In genomic region chr2:9112079-9112721, GRCh38 we compare ENCODE assay signal across 11 cellular contexts.
A peak's percentile ranks its signal among the peaks of the same experiment; 100 is the strongest.
DNase-seq lines count a peak whose midpoint lies in the region; ATAC-seq and TF ChIP-seq lines count a peak whose summit lies in the region.
"Had no signal": no experiment of that assay in that cellular context is flagged by ENCODE, and none has a peak within 500 bp of the region (broad histone marks: within the 10 kb centered on the region; RNA-seq: fewer than 3 reads in every experiment).

No MANE protein-coding gene starts in this region.

- WGBS in thyroid gland, 2 donors: 65 to 69% methylated on average over 23 of the region's 23 CpGs

- H3K9me3 ChIP-seq in thyroid gland: no peaks in the 10 kb centered on the region

- no peaks in the 10 kb centered on the region for H3K36me3 Mint-ChIP-seq in HFFc6 (ENCODE audit: low read depth)
- H3K36me3 Mint-ChIP-seq: activated naive CD8-positive, alpha-beta T cell treated with anti-CD3 and anti-CD28 coated beads, Interleukin-2, amount 10 ng/mL, durations not matched to agents 7 days and 5 days; stimulated activated effector memory CD8-positive, alpha-beta T cell treated with anti-CD3 and anti-CD28 coated beads, Interleukin-12 subunit alpha, Interleukin-12 subunit beta, amount 100 ng/mL, for 72 hours; T-cell had no signal

- peaks cover 0 to 11% of the 10 kb centered on the region in 2 donors for H3K4me1 ChIP-seq in thyroid gland

- no peaks in the 10 kb centered on the region for H3K36me3 ChIP-seq in thyroid gland

- TF ChIP-seq POLR2A in thyroid gland (IDR thresholded peaks at IDR 0.05): no peak

- no peaks in the 10 kb centered on the region for H3K9me3 Mint-ChIP-seq in HFFc6
- H3K9me3 Mint-ChIP-seq: activated naive CD8-positive, alpha-beta T cell treated with anti-CD3 and anti-CD28 coated beads, Interleukin-2, amount 10 ng/mL, durations not matched to agents 7 days and 5 days; stimulated activated effector memory CD8-positive, alpha-beta T cell treated with anti-CD3 and anti-CD28 coated beads, Interleukin-12 subunit alpha, Interleukin-12 subunit beta, amount 100 ng/mL, for 72 hours; T-cell had no signal

- no peak for TF ChIP-seq CTCF in HFFc6 (IDR thresholded peaks at IDR 0.05)
- no peak for TF ChIP-seq CTCF in astrocyte of the spinal cord (IDR thresholded peaks at IDR 0.05; ENCODE audit: low read depth, low read length)
- no peak for TF ChIP-seq CTCF in thyroid gland (IDR thresholded peaks at IDR 0.05)

- in situ Hi-C loops in astrocyte of the spinal cord (cut with HindIII; ENCODE audit: low sequenced_read_pairs): no loop called here

- no peak for ATAC-seq in HG03354 (IDR thresholded peaks at IDR 0.05; ENCODE audit: poor library complexity, severe bottlenecking, unreplicated experiment)
- no peak for ATAC-seq in GM18858 (IDR thresholded peaks at IDR 0.05; ENCODE audit: unreplicated experiment)
- ATAC-seq: stimulated activated effector memory CD8-positive, alpha-beta T cell treated with anti-CD3 and anti-CD28 coated beads, Interleukin-12 subunit alpha, Interleukin-12 subunit beta, amount 100 ng/mL, for 72 hours; T-cell had no signal

- intact Hi-C loops in thyroid gland (cut with DNase I): no loop called here

- H3K27ac ChIP-seq in thyroid gland: no peak overlapping the region

- no peak overlapping the region for H3K4me3 ChIP-seq in astrocyte of the spinal cord (ENCODE audit: low read depth, low read length)
- H3K4me3 ChIP-seq in thyroid gland (replicated peaks in 1 of 3): no peak overlapping the region

- H3K27me3 Mint-ChIP-seq in HFFc6 (ENCODE audit: insufficient read depth): peaks cover 1% of the 10 kb centered on the region; the same call in 1 of the 2 replicates

- H3K27ac Mint-ChIP-seq in HFFc6: peak overlapping the region; percentile 95
- H3K27ac Mint-ChIP-seq: activated naive CD8-positive, alpha-beta T cell treated with anti-CD3 and anti-CD28 coated beads, Interleukin-2, amount 10 ng/mL, durations not matched to agents 7 days and 5 days; stimulated activated effector memory CD8-positive, alpha-beta T cell treated with anti-CD3 and anti-CD28 coated beads, Interleukin-12 subunit alpha, Interleukin-12 subunit beta, amount 100 ng/mL, for 72 hours; T-cell had no signal

- peak; percentile 89 for DNase-seq in HFFc6
- DNase-seq in astrocyte of the spinal cord (ENCODE audit: low read depth, low spot score): peak; percentile 92
- DNase-seq in kidney glomerular epithelial cell (lab: John Stamatoyannopoulos, UW): peak; percentile 70
- peak; percentile 28 to 38 for DNase-seq in thyroid gland
- no peak for DNase-seq in T-helper 2 cell
- DNase-seq in NCI-H1417 treated with DMSO at 0.1 percent for 48 hours (lab: John Stamatoyannopoulos, UW): no peak
- DNase-seq: activated naive CD8-positive, alpha-beta T cell treated with anti-CD3 and anti-CD28 coated beads, Interleukin-2, amount 10 ng/mL, durations not matched to agents 7 days and 5 days; T-cell had no signal

- peaks cover 39% of the 10 kb centered on the region for H3K4me1 Mint-ChIP-seq in HFFc6 (ENCODE audit: low read depth)
- H3K4me1 Mint-ChIP-seq: activated naive CD8-positive, alpha-beta T cell treated with anti-CD3 and anti-CD28 coated beads, Interleukin-2, amount 10 ng/mL, durations not matched to agents 7 days and 5 days; stimulated activated effector memory CD8-positive, alpha-beta T cell treated with anti-CD3 and anti-CD28 coated beads, Interleukin-12 subunit alpha, Interleukin-12 subunit beta, amount 100 ng/mL, for 72 hours; T-cell had no signal

- no peaks in the 10 kb centered on the region for H3K27me3 ChIP-seq in thyroid gland

- peak overlapping the region; percentile 72 for H3K4me3 Mint-ChIP-seq in HFFc6
- H3K4me3 Mint-ChIP-seq: activated naive CD8-positive, alpha-beta T cell treated with anti-CD3 and anti-CD28 coated beads, Interleukin-2, amount 10 ng/mL, durations not matched to agents 7 days and 5 days; stimulated activated effector memory CD8-positive, alpha-beta T cell treated with anti-CD3 and anti-CD28 coated beads, Interleukin-12 subunit alpha, Interleukin-12 subunit beta, amount 100 ng/mL, for 72 hours; T-cell had no signal

Comparison
In these comparisons a context has a peak if more than half of its experiments do, and no peak if none do; other contexts are left out.
1. DNase-seq: peak in HFFc6 (single experiment), astrocyte of the spinal cord (single experiment), kidney glomerular epithelial cell (single experiment) and thyroid gland (2 of 2); none in T-helper 2 cell (0 of 5) and NCI-H1417 treated with DMSO at 0.1 percent for 48 hours (single experiment).